Comparison of ENCODE assay signal across 11 cellular contexts in genomic region chr7:41706228-41706930, GRCh38. TPM values are rescaled to one million over a fixed set of nuclear protein-coding genes. Genes with fewer than 3 reads are reported as not detected.
DNase-seq lines count a peak whose midpoint lies in the region; ATAC-seq, FAIRE-seq and TF ChIP-seq lines count a peak whose summit lies in the region.
"Had no signal": no experiment of that assay in that cellular context is flagged by ENCODE, and none has a peak within 500 bp of the region (broad histone marks: within the 10 kb centered on the region; RNA-seq: fewer than 3 reads in every experiment).

No MANE protein-coding gene starts in this region.

- H4K91ac ChIP-seq in H1 (replicated peaks; ENCODE audit: insufficient read length, low read length) = no peak overlapping the region

- peaks cover 0 to 2% (median 0%) of the 10 kb centered on the region in 11 donors for H3K9me3 Mint-ChIP-seq in naive thymus-derived CD4-positive, alpha-beta T cell
- H3K9me3 Mint-ChIP-seq: activated naive CD8-positive, alpha-beta T cell treated with anti-CD3 and anti-CD28 coated beads, Interleukin-2, amount 10 ng/mL, durations not matched to agents 7 days and 5 days had no signal

- no peaks in the 10 kb centered on the region for H4K20me1 ChIP-seq in H1 (replicated peaks in 1 of 2; ENCODE audit: control insufficient read depth in 1 of 2, insufficient read depth in 2 of 2, low read length in 2 of 2)

- FAIRE-seq in H1 (lab: Jason Lieb, UNC) = no peak
- FAIRE-seq: pancreas had no signal

- no peak overlapping the region for H2AFZ ChIP-seq in H1 (ENCODE audit: low read length)

- no peaks in the 10 kb centered on the region for H3K79me1 ChIP-seq in H1 (ENCODE audit: low read depth, low read length)

- no peak for DNase-seq in heart right ventricle
- DNase-seq in Right ventricle myocardium superior = no peak
- no peak for DNase-seq in H1 (ENCODE audit: low read depth in 1 of 2, low spot score in 2 of 2)
- no peak for DNase-seq in naive thymus-derived CD4-positive, alpha-beta T cell
- no peak for DNase-seq in OCI-M2 (lab: John Stamatoyannopoulos, UW; ENCODE audit: unreplicated experiment)
- no peak for DNase-seq in COR-L47 (lab: John Stamatoyannopoulos, UW)
- DNase-seq: NCI-H2029 had no signal

- intact Hi-C loops in heart right ventricle (cut with DNase I) = loop anchor here in 3 of 10 donors (10.0 kb wide), 3 partner anchors 702 to 1382 kb away; no protein-coding TSS in a partner anchor
- intact Hi-C loops in Right ventricle myocardium superior (cut with DNase I) = no loop called here
- intact Hi-C loops in naive thymus-derived CD4-positive, alpha-beta T cell (cut with micrococcal nuclease) = no loop called here

- no peaks in the 10 kb centered on the region for H3K79me2 ChIP-seq in H1 (ENCODE audit: control insufficient read depth in 1 of 2, insufficient read depth in 2 of 2, low read length in 2 of 2)

- no peak overlapping the region for H3K14ac ChIP-seq in H1 (ENCODE audit: insufficient read length)

- H2BK15ac ChIP-seq in H1 (ENCODE audit: low read length) = no peak overlapping the region

- H3K4ac ChIP-seq in H1 (replicated peaks; ENCODE audit: insufficient read length, low read depth, low read length) = no peak overlapping the region

- H3K4me3 Mint-ChIP-seq in naive thymus-derived CD4-positive, alpha-beta T cell = peak overlapping the region in 7 of 10 donors; percentile 18 to 85 (median 78)

- H2BK12ac ChIP-seq in H1 (ENCODE audit: low read depth, low read length) = peak overlapping the region; percentile 23; the same call in 1 of the 2 replicates

- no peak for TF ChIP-seq RAD21 in H1 (IDR thresholded peaks at IDR 0.05 in 1 of 2, conservative IDR thresholded peaks at IDR 0.05 in 1 of 2; ENCODE audit: low read depth in 2 of 2, low read length in 2 of 2)

- H3K27ac ChIP-seq in heart right ventricle = peak overlapping the region in 5 of 10 donors; percentile 70 to 88 (median 84)
- H3K27ac ChIP-seq in H1 (ENCODE audit: low read depth, low read length) = no peak overlapping the region
- H3K27ac ChIP-seq in naive thymus-derived CD4-positive, alpha-beta T cell (ENCODE audit: low read depth, low read length) = no peak overlapping the region

- 84 to 87% methylated on average over 18 of the region's 18 CpGs for WGBS in heart right ventricle, 2 donors
- WGBS in H1 (ENCODE audit: extremely low coverage in 1 of 2, insufficient coverage in 1 of 2, insufficient read length in 1 of 2, insufficient replicate concordance in 2 of 2, low coverage in 1 of 2, low lambda C conversion rate in 2 of 2, missing lambda C conversion rate in 1 of 2), 2 experiments = 68% methylated on average over 18 of the region's 18 CpGs; no CpG with 5 or more reads in 1 of the 2 experiments

- H3K9me3 ChIP-seq in heart right ventricle = no peaks in the 10 kb centered on the region
- H3K9me3 ChIP-seq in H1 (ENCODE audit: insufficient read depth in 2 of 2, low read depth in 1 of 2, low read length in 1 of 2) = no peaks in the 10 kb centered on the region
- no peaks in the 10 kb centered on the region for H3K9me3 ChIP-seq in naive thymus-derived CD4-positive, alpha-beta T cell (ENCODE audit: control insufficient read depth in 2 of 3, low read length in 3 of 3)
- H3K9me3 ChIP-seq: pancreas had no signal

- peak overlapping the region in 6 of 10 donors; percentile 48 to 65 (median 59) for H3K4me3 ChIP-seq in heart right ventricle
- H3K4me3 ChIP-seq in H1 (ENCODE audit: extremely low read depth in 1 of 4, insufficient read depth in 2 of 4, low read depth in 3 of 4, low read length in 4 of 4) = peak overlapping the region; percentile 23 to 63 (median 54); a peak in 6 of 8 replicates
- H3K4me3 ChIP-seq in naive thymus-derived CD4-positive, alpha-beta T cell (ENCODE audit: low read length) = no peak overlapping the region

- peaks cover 36 to 62% (median 57%) of the 10 kb centered on the region in 5 donors for H3K27me3 Mint-ChIP-seq in naive thymus-derived CD4-positive, alpha-beta T cell

- no peak for TF ChIP-seq EP300 in H1 (IDR thresholded peaks at IDR 0.05; ENCODE audit: borderline replicate concordance in 1 of 2, low read depth in 2 of 2, low read length in 2 of 2)

- H3K36me3 Mint-ChIP-seq in naive thymus-derived CD4-positive, alpha-beta T cell = peaks cover 0 to 7% (median 0%) of the 10 kb centered on the region in 5 donors
- H3K36me3 Mint-ChIP-seq: activated naive CD8-positive, alpha-beta T cell treated with anti-CD3 and anti-CD28 coated beads, Interleukin-2, amount 10 ng/mL, durations not matched to agents 7 days and 5 days had no signal

- no peak overlapping the region for H4K8ac ChIP-seq in H1 (ENCODE audit: extremely low read depth, insufficient read depth, low read length)

- H3K27ac Mint-ChIP-seq in naive thymus-derived CD4-positive, alpha-beta T cell = no peak overlapping the region
- H3K27ac Mint-ChIP-seq: activated naive CD8-positive, alpha-beta T cell treated with anti-CD3 and anti-CD28 coated beads, Interleukin-2, amount 10 ng/mL, durations not matched to agents 7 days and 5 days had no signal

- no peak overlapping the region for H3K9ac ChIP-seq in H1 (replicated peaks in 1 of 4; ENCODE audit: extremely low read depth in 1 of 4, low read depth in 3 of 4, low read length in 3 of 4)

- H3K4me1 Mint-ChIP-seq in naive thymus-derived CD4-positive, alpha-beta T cell = peaks cover 0 to 20% (median 14%) of the 10 kb centered on the region in 7 donors

- H2BK120ac ChIP-seq in H1 (replicated peaks; ENCODE audit: low read depth, low read length) = no peak overlapping the region

- no peak for TF ChIP-seq CTCF in heart right ventricle (IDR thresholded peaks at IDR 0.05)
- TF ChIP-seq CTCF in H1 (IDR thresholded peaks at IDR 0.05; ENCODE audit: control extremely low read depth in 1 of 3, insufficient read depth in 1 of 3, low read depth in 1 of 3, low read length in 3 of 3) = no peak

- no peak overlapping the region for H2BK20ac ChIP-seq in H1 (ENCODE audit: low read length)

- peak overlapping the region; percentile 77 to 85 for H3K4me2 ChIP-seq in H1 (ENCODE audit: insufficient read depth in 1 of 2, low read depth in 2 of 2, low read length in 2 of 2)

- H3K27me3 ChIP-seq in heart right ventricle = no peaks in the 10 kb centered on the region
- peaks cover 4 to 18% (median 13%) of the 10 kb centered on the region in 4 experiments for H3K27me3 ChIP-seq in H1 (replicated peaks in 1 of 4; ENCODE audit: control insufficient read depth in 3 of 4, extremely low read depth in 1 of 4, insufficient read depth in 3 of 4, low read length in 3 of 4)
- H3K27me3 ChIP-seq in naive thymus-derived CD4-positive, alpha-beta T cell (ENCODE audit: control insufficient read depth in 2 of 2, insufficient read depth in 2 of 2, low read length in 2 of 2) = no peaks in the 10 kb centered on the region
- H3K27me3 ChIP-seq: pancreas had no signal

- CTCF ChIA-PET in H1 (lab: Charles Lee; ENCODE audit: partially characterized antibody) = interaction anchor here (0.6 to 6.2 kb wide), 26 partner anchors 9 to 812 kb away, joined by 3 to 44 read pairs (median 4); no protein-coding TSS in a partner anchor
- CTCF ChIA-PET in naive thymus-derived CD4-positive, alpha-beta T cell (lab: Charles Lee) = no interaction called here

- H2AK5ac ChIP-seq in H1 (ENCODE audit: low read depth, low read length) = no peak overlapping the region

- no peak overlapping the region for H2BK5ac ChIP-seq in H1 (ENCODE audit: low read depth, low read length)

- no peak overlapping the region for H4K5ac ChIP-seq in H1 (ENCODE audit: insufficient read length, low read depth, low read length)

- H3K36me3 ChIP-seq in heart right ventricle = no peaks in the 10 kb centered on the region
- H3K36me3 ChIP-seq in H1 (ENCODE audit: control insufficient read depth in 2 of 4, insufficient read depth in 4 of 4, low read length in 3 of 4) = no peaks in the 10 kb centered on the region
- H3K36me3 ChIP-seq in naive thymus-derived CD4-positive, alpha-beta T cell (ENCODE audit: control insufficient read depth in 2 of 3, insufficient read depth in 3 of 3, low read length in 3 of 3) = no peaks in the 10 kb centered on the region
- H3K36me3 ChIP-seq: pancreas had no signal

- peaks cover under 1% of the 10 kb centered on the region; the same call in 1 of the 2 replicates for H3K23me2 ChIP-seq in H1 (ENCODE audit: low read depth, low read length)

- ATAC-seq in heart right ventricle (no peak), Right ventricle myocardium superior (ENCODE audit: poor library complexity) (no peak), GM21737 (IDR thresholded peaks at IDR 0.05; ENCODE audit: unreplicated experiment) (no peak), esophagus mucosa (no peak)
- ATAC-seq in naive thymus-derived CD4-positive, alpha-beta T cell = no peak

- no peak overlapping the region for H3K23ac ChIP-seq in H1 (ENCODE audit: insufficient read length)

- POLR2A ChIA-PET in H1 (lab: Charles Lee; ENCODE audit: partially characterized antibody) = no interaction called here
- POLR2A ChIA-PET in naive thymus-derived CD4-positive, alpha-beta T cell (lab: Charles Lee) = no interaction called here

- H3K4me1 ChIP-seq in heart right ventricle = peaks cover 0 to 17% (median 7%) of the 10 kb centered on the region in 9 donors
- H3K4me1 ChIP-seq in H1 (replicated peaks in 1 of 4; ENCODE audit: control insufficient read depth in 3 of 4, insufficient read depth in 4 of 4, low read length in 3 of 4) = peaks cover 9 to 23% (median 11%) of the 10 kb centered on the region in 4 experiments
- peaks cover 0 to 8% of the 10 kb centered on the region in 2 donors for H3K4me1 ChIP-seq in naive thymus-derived CD4-positive, alpha-beta T cell (ENCODE audit: control insufficient read depth in 2 of 2, insufficient read depth in 2 of 2, low read length in 2 of 2)
- H3K4me1 ChIP-seq: pancreas had no signal

- no peak overlapping the region for H3K56ac ChIP-seq in H1 (replicated peaks; ENCODE audit: insufficient read length, low read depth, low read length)

- no peak for TF ChIP-seq POLR2A in H1 (IDR thresholded peaks at IDR 0.05; ENCODE audit: control extremely low read depth in 1 of 2, low read depth in 2 of 2, low read length in 2 of 2)

- no peak overlapping the region for H3K18ac ChIP-seq in H1 (ENCODE audit: extremely low read depth, low read length)

RNA-seq across cellular contexts. Expression of gene INHBA, which starts 3.5 kb away (rescaled TPM):
- total RNA-seq in heart right ventricle = 10 to 100 TPM in 1 of 10 donors, 1 to 10 TPM in 8, under 1 TPM in 1; 0.51 to 26.1 (median 4.4) TPM
- polyA plus RNA-seq in heart right ventricle = 1 to 10 TPM in 1 of 2 donors, under 1 TPM in 1; 0.41 to 2.7 TPM
- total RNA-seq in Right ventricle myocardium superior = 1.9 TPM
- 2.7 and 2.8 TPM in 2 replicates for total RNA-seq in H1 (2021; fragmentation: NEBNext Ultra II Directional; extraction: Animal tissue kit (Norgen Biotek cat#: 25700))
- polyA plus RNA-seq in H1 (2011; rRNA removed) = 1.1 TPM in 2 replicates
- polyA plus RNA-seq in H1 (2011; cell fraction: cytosol; rRNA removed) = 1.2 TPM
- 3.3 TPM for polyA plus RNA-seq in H1 (2011; cell fraction: nucleus; rRNA removed)
- polyA plus RNA-seq in H1 (2012, experiment 1 of 2) = 1.8 to 2.4 TPM (median 2.1 TPM) in 4 replicates
- 0.52 TPM for polyA plus RNA-seq in H1 (2012, experiment 2 of 2)
- 0.59 TPM for polyA plus RNA-seq in H1 (2013, experiment 1 of 2)
- 0.96 TPM for polyA plus RNA-seq in H1 (2013, experiment 2 of 2)
- polyA minus RNA-seq in H1 (2011; rRNA and poly(A)+ RNA removed) = 3.3 and 5.0 TPM in 2 replicates
- polyA minus RNA-seq in H1 (2011; cell fraction: cytosol; rRNA and poly(A)+ RNA removed) = 2.0 TPM
- polyA minus RNA-seq in H1 (2011; cell fraction: nucleus; rRNA and poly(A)+ RNA removed) = 6.6 TPM
- under 1 TPM in 3 of 5 experiments, not detected in 2; 0.16 to 0.34 (median 0.29) TPM for total RNA-seq in naive thymus-derived CD4-positive, alpha-beta T cell
- polyA plus RNA-seq in naive thymus-derived CD4-positive, alpha-beta T cell = not detected
- total RNA-seq in esophagus mucosa = 0.84 TPM
- total RNA-seq: activated naive CD8-positive, alpha-beta T cell treated with anti-CD3 and anti-CD28 coated beads, Interleukin-2, amount 10 ng/mL, durations not matched to agents 7 days and 5 days had no signal
